ENCODE assay signal across 8 cellular contexts in genomic region chr11:62880231-62880802, GRCh38. TPM values are rescaled to one million over a fixed set of nuclear protein-coding genes. Genes with fewer than 3 reads are reported as not detected.
A peak's percentile ranks its signal among the peaks of the same experiment; 100 is the strongest.
DNase-seq lines count a peak whose midpoint lies in the region; ATAC-seq, FAIRE-seq and TF ChIP-seq lines count a peak whose summit lies in the region.

No MANE protein-coding gene starts in this region.

- H3K4me3 Mint-ChIP-seq in stimulated activated naive CD8-positive, alpha-beta T cell treated with anti-CD3 and anti-CD28 coated beads, Interleukin-15, amount 100 ng/mL, for 72 hours, result peak overlapping the region; percentile 94

- TF ChIP-seq RAD21 in HepG2 (CRISPR knock-in tag; IDR thresholded peaks at IDR 0.05), result no peak

- CTCF ChIA-PET in HepG2 (lab: Yijun Ruan, JAX; ENCODE audit: low intra/inter-chr PET ratio, low total read pairs), result no interaction called here

- WGBS in HepG2 (ENCODE audit: low lambda C conversion rate), result 6% methylated on average over 13 of the region's 16 CpGs

- peaks cover 0 to 28% (median 0%) of the 10 kb centered on the region in 3 donors for H3K36me3 ChIP-seq in Peyer's patch
- peaks cover 17 to 60% of the 10 kb centered on the region in 2 experiments for H3K36me3 ChIP-seq in HepG2 (replicated peaks in 1 of 2; ENCODE audit: control insufficient read depth in 1 of 2, insufficient read depth in 2 of 2, low read length in 2 of 2)

- no peaks in the 10 kb centered on the region for H3K27me3 Mint-ChIP-seq in stimulated activated naive CD8-positive, alpha-beta T cell treated with anti-CD3 and anti-CD28 coated beads, Interleukin-15, amount 100 ng/mL, for 72 hours

- no peak for TF ChIP-seq EP300 in HepG2 (IDR thresholded peaks at IDR 0.05; ENCODE audit: low read depth in 2 of 2, low read length in 2 of 2)
- TF ChIP-seq EP300 in HepG2 (CRISPR knock-in tag; IDR thresholded peaks at IDR 0.05; ENCODE audit: borderline replicate concordance), result no peak

- in situ Hi-C loops in HepG2 (cut with HindIII; ENCODE audit: extremely low pct_ligation_motif_present, low pct_unique_long_range_greater_than_20kb), result no loop called here

- BruUV-seq in HepG2 (replicated peaks; lab: Mats Ljungman, UMichigan), result no TSS peak

- H3K27me3 ChIP-seq in Peyer's patch, result no peaks in the 10 kb centered on the region
- no peaks in the 10 kb centered on the region; a peak in 1 of 5 replicates for H3K27me3 ChIP-seq in HepG2 (ENCODE audit: control insufficient read depth in 1 of 2, insufficient read depth in 2 of 2, low read length in 2 of 2)

- peaks cover 14% of the 10 kb centered on the region; the same call in 1 of the 2 replicates for H4K20me1 ChIP-seq in HepG2 (ENCODE audit: insufficient read depth, low read length)

- TF ChIP-seq CTCF in Peyer's patch (IDR thresholded peaks at IDR 0.05) (no peak), HepG2 (CRISPR knock-in tag; IDR thresholded peaks at IDR 0.05) (no peak)

- peak overlapping the region; percentile 100 for H3K27ac Mint-ChIP-seq in stimulated activated naive CD8-positive, alpha-beta T cell treated with anti-CD3 and anti-CD28 coated beads, Interleukin-15, amount 100 ng/mL, for 72 hours

- H3K4me3 ChIP-seq in Peyer's patch, result peak overlapping the region; percentile 80 to 97 (median 90)
- peak overlapping the region; percentile 92 to 99 (median 94) for H3K4me3 ChIP-seq in HepG2 (replicated peaks in 1 of 3; ENCODE audit: insufficient read depth in 1 of 3, low read depth in 2 of 3, low read length in 3 of 3)

- peaks cover 0 to 48% (median 15%) of the 10 kb centered on the region in 4 donors for H3K4me1 ChIP-seq in Peyer's patch
- peaks cover 56% of the 10 kb centered on the region for H3K4me1 ChIP-seq in HepG2 (ENCODE audit: insufficient read depth, low read length)

- POLR2A ChIA-PET in HepG2 (lab: Yijun Ruan, JAX), result interaction anchor here (1.1 to 5.8 kb wide), 9 partner anchors 10 to 887 kb away, joined by 4 to 90 read pairs (median 15); partner anchors contain the start of genes STX5, TEX54, WDR74 and ZBTB3

- H2AFZ ChIP-seq in HepG2 (ENCODE audit: low read length), result no peak overlapping the region

- H3K79me2 ChIP-seq in HepG2 (ENCODE audit: insufficient read depth, low read length), result peaks cover 64% of the 10 kb centered on the region

- peak; percentile 16 for ATAC-seq in HG02852 (IDR thresholded peaks at IDR 0.05; ENCODE audit: unreplicated experiment)
- ATAC-seq in HepG2, result peak; percentile 44
- ATAC-seq in stimulated activated naive CD8-positive, alpha-beta T cell treated with anti-CD3 and anti-CD28 coated beads, Interleukin-15, amount 100 ng/mL, for 72 hours, result peak; percentile 29
- ATAC-seq in HG03025 (IDR thresholded peaks at IDR 0.05; ENCODE audit: low FRiP score, unreplicated experiment), result no peak

- no peak for FAIRE-seq in HepG2 (lab: Jason Lieb, UNC)

- intact Hi-C loops in HepG2 (cut with micrococcal nuclease; ENCODE audit: unreplicated experiment), result loop anchor here (2.0 kb wide), 1 partner anchor 94 kb away; the partner anchor contains the start of gene TMEM179B

- peak overlapping the region; percentile 92 for H3K9ac ChIP-seq in HepG2 (ENCODE audit: insufficient read depth, low read depth, low read length)

- H3K9me3 ChIP-seq in Peyer's patch, result no peaks in the 10 kb centered on the region
- no peaks in the 10 kb centered on the region for H3K9me3 ChIP-seq in HepG2 (ENCODE audit: low read length)

- H3K27ac ChIP-seq in Peyer's patch (peak overlapping the region; percentile 97 to 99 (median 97)), caudate nucleus (ENCODE audit: low read depth, low read length) (peak overlapping the region; percentile 95), HepG2 (ENCODE audit: extremely low read length, insufficient read depth, low read length) (peak overlapping the region; percentile 93)

- no peak for TF ChIP-seq POLR2A in Peyer's patch (IDR thresholded peaks at IDR 0.05)
- no peak for TF ChIP-seq POLR2A in HepG2 (IDR thresholded peaks at IDR 0.05; ENCODE audit: insufficient read depth in 1 of 2, low read depth in 2 of 2, low read length in 2 of 2)

- H3K4me2 ChIP-seq in HepG2 (ENCODE audit: low read depth, low read length), result peak overlapping the region; percentile 81

- no peaks in the 10 kb centered on the region for H3K9me3 Mint-ChIP-seq in stimulated activated naive CD8-positive, alpha-beta T cell treated with anti-CD3 and anti-CD28 coated beads, Interleukin-15, amount 100 ng/mL, for 72 hours

- DNase-seq in activated T-cell treated with anti-CD3 and anti-CD28 coated beads for 48 hours (ENCODE audit: low read depth) (peak; percentile 51), activated T-cell treated with anti-CD3 and anti-CD28 coated beads for 4 hours (no peak), Peyer's patch (peak in 1 of 3 donors; percentile 37), caudate nucleus (lab: John Stamatoyannopoulos, UW) (peak in 8 of 61 donors; percentile 40 to 73 (median 52)), HepG2 (ENCODE audit: low spot score) (no peak)
- DNase-seq in stimulated activated naive CD8-positive, alpha-beta T cell treated with anti-CD3 and anti-CD28 coated beads, Interleukin-15, amount 100 ng/mL, for 72 hours, result peak in 1 of 2 donors; percentile 63

- H3K4me1 Mint-ChIP-seq in stimulated activated naive CD8-positive, alpha-beta T cell treated with anti-CD3 and anti-CD28 coated beads, Interleukin-15, amount 100 ng/mL, for 72 hours, result peaks cover 52% of the 10 kb centered on the region

RNA-seq across cellular contexts. Expression of gene SLC3A2, which starts 0.4 kb away (rescaled TPM):
- 100 to 1,000 TPM in 3 of 4 donors, 10 to 100 TPM in 1; 64.4 to 253 (median 207) TPM for total RNA-seq in Peyer's patch
- 94.8 and 213 TPM in 2 replicates for total RNA-seq in HepG2 (2016; rRNA removed; fragmentation: Illumina TruSeq; extraction: Trizol)
- total RNA-seq in HepG2 (2016; cell fraction: cytosol; rRNA removed; fragmentation: Illumina TruSeq; extraction: Trizol; ENCODE audit: low read depth), result 38.0 and 39.9 TPM in 2 replicates
- total RNA-seq in HepG2 (2016; cell fraction: insoluble cytoplasmic fraction; rRNA removed; fragmentation: Illumina TruSeq; extraction: Trizol), result 86.4 and 215 TPM in 2 replicates
- 38.3 and 41.7 TPM in 2 replicates for total RNA-seq in HepG2 (2016; cell fraction: membrane; rRNA removed; fragmentation: Illumina TruSeq; extraction: Trizol)
- total RNA-seq in HepG2 (2016; cell fraction: nucleus; rRNA removed; fragmentation: Illumina TruSeq; extraction: Trizol), result 205 and 227 TPM in 2 replicates
- 225 and 226 TPM in 2 replicates for polyA plus RNA-seq in HepG2 (2011; rRNA removed)
- 197 and 232 TPM in 2 replicates for polyA plus RNA-seq in HepG2 (2011; cell fraction: cytosol; rRNA removed)
- 387 TPM in 2 replicates for polyA plus RNA-seq in HepG2 (2011; cell fraction: nucleus; rRNA removed)
- 155 and 209 TPM in 2 replicates for polyA plus RNA-seq in HepG2 (2012)
- polyA plus RNA-seq in HepG2 (2016; cell fraction: cytosol; fragmentation: Illumina TruSeq; extraction: Trizol; ENCODE audit: low read depth), result 14.6 and 16.2 TPM in 2 replicates
- 86.8 and 89.1 TPM in 2 replicates for polyA plus RNA-seq in HepG2 (2016; cell fraction: insoluble cytoplasmic fraction; fragmentation: Illumina TruSeq; extraction: Trizol; ENCODE audit: low read depth)
- polyA plus RNA-seq in HepG2 (2016; cell fraction: membrane; fragmentation: Illumina TruSeq; extraction: Trizol; ENCODE audit: low read depth), result 14.4 and 19.1 TPM in 2 replicates
- 322 and 351 TPM in 2 replicates for polyA plus RNA-seq in HepG2 (2016; cell fraction: nucleus; fragmentation: Illumina TruSeq; extraction: Trizol; ENCODE audit: insufficient read depth, low read depth)
- polyA minus RNA-seq in HepG2 (2011; rRNA and poly(A)+ RNA removed; ENCODE audit: low replicate concordance), result 232 and 734 TPM in 2 replicates
- polyA minus RNA-seq in HepG2 (2011; cell fraction: cytosol; rRNA and poly(A)+ RNA removed), result 189 and 204 TPM in 2 replicates
- 166 and 194 TPM in 2 replicates for polyA minus RNA-seq in HepG2 (2011; cell fraction: nucleus; rRNA and poly(A)+ RNA removed)

RNA-seq across cellular contexts. Expression of gene CHRM1, which starts 40.8 kb away (rescaled TPM):
- total RNA-seq in Peyer's patch (under 1 TPM in 2 of 4 donors, not detected in 2; 0.54 to 0.76 TPM), HepG2 (2016; rRNA removed; fragmentation: Illumina TruSeq; extraction: Trizol) (not detected in 2 replicates)
- total RNA-seq in HepG2 (2016; cell fraction: cytosol; rRNA removed; fragmentation: Illumina TruSeq; extraction: Trizol; ENCODE audit: low read depth), result not detected in 2 replicates
- total RNA-seq in HepG2 (2016; cell fraction: insoluble cytoplasmic fraction; rRNA removed; fragmentation: Illumina TruSeq; extraction: Trizol), result not detected in 2 replicates
- total RNA-seq in HepG2 (2016; cell fraction: membrane; rRNA removed; fragmentation: Illumina TruSeq; extraction: Trizol), result not detected in 2 replicates
- total RNA-seq in HepG2 (2016; cell fraction: nucleus; rRNA removed; fragmentation: Illumina TruSeq; extraction: Trizol), result not detected in 2 replicates
- polyA plus RNA-seq in HepG2 (2011; rRNA removed), result not detected in 2 replicates
- polyA plus RNA-seq in HepG2 (2011; cell fraction: cytosol; rRNA removed), result not detected in 2 replicates
- polyA plus RNA-seq in HepG2 (2011; cell fraction: nucleus; rRNA removed), result not detected in 2 replicates
- polyA plus RNA-seq in HepG2 (2012), result not detected in 2 replicates
- polyA plus RNA-seq in HepG2 (2016; cell fraction: cytosol; fragmentation: Illumina TruSeq; extraction: Trizol; ENCODE audit: low read depth), result not detected in 2 replicates
- not detected in 2 replicates for polyA plus RNA-seq in HepG2 (2016; cell fraction: insoluble cytoplasmic fraction; fragmentation: Illumina TruSeq; extraction: Trizol; ENCODE audit: low read depth)
- polyA plus RNA-seq in HepG2 (2016; cell fraction: membrane; fragmentation: Illumina TruSeq; extraction: Trizol; ENCODE audit: low read depth), result not detected in 2 replicates
- not detected in 2 replicates for polyA plus RNA-seq in HepG2 (2016; cell fraction: nucleus; fragmentation: Illumina TruSeq; extraction: Trizol; ENCODE audit: insufficient read depth, low read depth)
- polyA minus RNA-seq in HepG2 (2011; rRNA and poly(A)+ RNA removed; ENCODE audit: low replicate concordance), result 0.21 TPM in 1 of 2 replicates, not detected in the other
- not detected in 2 replicates for polyA minus RNA-seq in HepG2 (2011; cell fraction: cytosol; rRNA and poly(A)+ RNA removed)
- not detected in 2 replicates for polyA minus RNA-seq in HepG2 (2011; cell fraction: nucleus; rRNA and poly(A)+ RNA removed)

RNA-seq across cellular contexts. Expression of gene WDR74, which starts 40.9 kb away (rescaled TPM):
- 10 to 100 TPM; 17.7 to 78.4 (median 28.6) TPM for total RNA-seq in Peyer's patch
- total RNA-seq in HepG2 (2016; rRNA removed; fragmentation: Illumina TruSeq; extraction: Trizol), result 68.4 and 83.3 TPM in 2 replicates
- 73.1 and 74.3 TPM in 2 replicates for total RNA-seq in HepG2 (2016; cell fraction: cytosol; rRNA removed; fragmentation: Illumina TruSeq; extraction: Trizol; ENCODE audit: low read depth)
- total RNA-seq in HepG2 (2016; cell fraction: insoluble cytoplasmic fraction; rRNA removed; fragmentation: Illumina TruSeq; extraction: Trizol), result 64.4 and 81.2 TPM in 2 replicates
- total RNA-seq in HepG2 (2016; cell fraction: membrane; rRNA removed; fragmentation: Illumina TruSeq; extraction: Trizol), result 35.8 and 38.0 TPM in 2 replicates
- 65.9 and 69.3 TPM in 2 replicates for total RNA-seq in HepG2 (2016; cell fraction: nucleus; rRNA removed; fragmentation: Illumina TruSeq; extraction: Trizol)
- 77.0 and 84.6 TPM in 2 replicates for polyA plus RNA-seq in HepG2 (2011; rRNA removed)
- 65.2 and 92.4 TPM in 2 replicates for polyA plus RNA-seq in HepG2 (2011; cell fraction: cytosol; rRNA removed)
- polyA plus RNA-seq in HepG2 (2011; cell fraction: nucleus; rRNA removed), result 200 and 217 TPM in 2 replicates
- polyA plus RNA-seq in HepG2 (2012), result 46.6 and 65.2 TPM in 2 replicates
- 14.6 and 16.3 TPM in 2 replicates for polyA plus RNA-seq in HepG2 (2016; cell fraction: cytosol; fragmentation: Illumina TruSeq; extraction: Trizol; ENCODE audit: low read depth)
- 58.9 and 67.1 TPM in 2 replicates for polyA plus RNA-seq in HepG2 (2016; cell fraction: insoluble cytoplasmic fraction; fragmentation: Illumina TruSeq; extraction: Trizol; ENCODE audit: low read depth)
- polyA plus RNA-seq in HepG2 (2016; cell fraction: membrane; fragmentation: Illumina TruSeq; extraction: Trizol; ENCODE audit: low read depth), result 19.3 and 20.8 TPM in 2 replicates
- 134 and 146 TPM in 2 replicates for polyA plus RNA-seq in HepG2 (2016; cell fraction: nucleus; fragmentation: Illumina TruSeq; extraction: Trizol; ENCODE audit: insufficient read depth, low read depth)
- 110 and 251 TPM in 2 replicates for polyA minus RNA-seq in HepG2 (2011; rRNA and poly(A)+ RNA removed; ENCODE audit: low replicate concordance)
- 31.0 and 38.8 TPM in 2 replicates for polyA minus RNA-seq in HepG2 (2011; cell fraction: cytosol; rRNA and poly(A)+ RNA removed)
- 217 and 271 TPM in 2 replicates for polyA minus RNA-seq in HepG2 (2011; cell fraction: nucleus; rRNA and poly(A)+ RNA removed)

RNA-seq across cellular contexts. Expression of gene TEX54, which starts 47.7 kb away (rescaled TPM):
- total RNA-seq in Peyer's patch, result not detected
- total RNA-seq in HepG2 (2016; rRNA removed; fragmentation: Illumina TruSeq; extraction: Trizol), result not detected in 2 replicates
- total RNA-seq in HepG2 (2016; cell fraction: cytosol; rRNA removed; fragmentation: Illumina TruSeq; extraction: Trizol; ENCODE audit: low read depth), result not detected in 2 replicates
- not detected in 2 replicates for total RNA-seq in HepG2 (2016; cell fraction: insoluble cytoplasmic fraction; rRNA removed; fragmentation: Illumina TruSeq; extraction: Trizol)
- not detected in 2 replicates for total RNA-seq in HepG2 (2016; cell fraction: membrane; rRNA removed; fragmentation: Illumina TruSeq; extraction: Trizol)
- total RNA-seq in HepG2 (2016; cell fraction: nucleus; rRNA removed; fragmentation: Illumina TruSeq; extraction: Trizol), result not detected in 2 replicates
- not detected in 2 replicates for polyA plus RNA-seq in HepG2 (2011; rRNA removed)
- polyA plus RNA-seq in HepG2 (2011; cell fraction: cytosol; rRNA removed), result not detected in 2 replicates
- polyA plus RNA-seq in HepG2 (2011; cell fraction: nucleus; rRNA removed), result not detected in 2 replicates
- polyA plus RNA-seq in HepG2 (2012), result 0.55 TPM in 1 of 2 replicates, not detected in the other
- not detected in 2 replicates for polyA plus RNA-seq in HepG2 (2016; cell fraction: cytosol; fragmentation: Illumina TruSeq; extraction: Trizol; ENCODE audit: low read depth)
- not detected in 2 replicates for polyA plus RNA-seq in HepG2 (2016; cell fraction: insoluble cytoplasmic fraction; fragmentation: Illumina TruSeq; extraction: Trizol; ENCODE audit: low read depth)
- not detected in 2 replicates for polyA plus RNA-seq in HepG2 (2016; cell fraction: membrane; fragmentation: Illumina TruSeq; extraction: Trizol; ENCODE audit: low read depth)
- not detected in 2 replicates for polyA plus RNA-seq in HepG2 (2016; cell fraction: nucleus; fragmentation: Illumina TruSeq; extraction: Trizol; ENCODE audit: insufficient read depth, low read depth)
- not detected in 2 replicates for polyA minus RNA-seq in HepG2 (2011; rRNA and poly(A)+ RNA removed; ENCODE audit: low replicate concordance)
- not detected in 2 replicates for polyA minus RNA-seq in HepG2 (2011; cell fraction: cytosol; rRNA and poly(A)+ RNA removed)
- not detected in 2 replicates for polyA minus RNA-seq in HepG2 (2011; cell fraction: nucleus; rRNA and poly(A)+ RNA removed)

RNA-seq across cellular contexts. Expression of gene STX5, which starts 48.5 kb away (rescaled TPM):
- total RNA-seq in Peyer's patch (10 to 100 TPM; 27.1 to 56.1 (median 38.4) TPM), HepG2 (2016; rRNA removed; fragmentation: Illumina TruSeq; extraction: Trizol) (26.9 and 29.2 TPM in 2 replicates)
- 11.5 and 13.1 TPM in 2 replicates for total RNA-seq in HepG2 (2016; cell fraction: cytosol; rRNA removed; fragmentation: Illumina TruSeq; extraction: Trizol; ENCODE audit: low read depth)
- total RNA-seq in HepG2 (2016; cell fraction: insoluble cytoplasmic fraction; rRNA removed; fragmentation: Illumina TruSeq; extraction: Trizol), result 28.7 and 31.4 TPM in 2 replicates
- 21.4 and 25.5 TPM in 2 replicates for total RNA-seq in HepG2 (2016; cell fraction: membrane; rRNA removed; fragmentation: Illumina TruSeq; extraction: Trizol)
- total RNA-seq in HepG2 (2016; cell fraction: nucleus; rRNA removed; fragmentation: Illumina TruSeq; extraction: Trizol), result 19.8 and 21.0 TPM in 2 replicates
- polyA plus RNA-seq in HepG2 (2011; rRNA removed), result 30.0 and 36.6 TPM in 2 replicates
- polyA plus RNA-seq in HepG2 (2011; cell fraction: cytosol; rRNA removed), result 40.4 and 44.3 TPM in 2 replicates
- 58.1 and 64.7 TPM in 2 replicates for polyA plus RNA-seq in HepG2 (2011; cell fraction: nucleus; rRNA removed)
- 34.4 and 38.4 TPM in 2 replicates for polyA plus RNA-seq in HepG2 (2012)
- polyA plus RNA-seq in HepG2 (2016; cell fraction: cytosol; fragmentation: Illumina TruSeq; extraction: Trizol; ENCODE audit: low read depth), result 16.7 and 21.3 TPM in 2 replicates
- polyA plus RNA-seq in HepG2 (2016; cell fraction: insoluble cytoplasmic fraction; fragmentation: Illumina TruSeq; extraction: Trizol; ENCODE audit: low read depth), result 46.7 and 47.9 TPM in 2 replicates
- polyA plus RNA-seq in HepG2 (2016; cell fraction: membrane; fragmentation: Illumina TruSeq; extraction: Trizol; ENCODE audit: low read depth), result 24.0 and 30.0 TPM in 2 replicates
- polyA plus RNA-seq in HepG2 (2016; cell fraction: nucleus; fragmentation: Illumina TruSeq; extraction: Trizol; ENCODE audit: insufficient read depth, low read depth), result 28.2 and 33.5 TPM in 2 replicates
- 75.1 and 110 TPM in 2 replicates for polyA minus RNA-seq in HepG2 (2011; rRNA and poly(A)+ RNA removed; ENCODE audit: low replicate concordance)
- 15.7 and 21.4 TPM in 2 replicates for polyA minus RNA-seq in HepG2 (2011; cell fraction: cytosol; rRNA and poly(A)+ RNA removed)
- 39.8 and 49.6 TPM in 2 replicates for polyA minus RNA-seq in HepG2 (2011; cell fraction: nucleus; rRNA and poly(A)+ RNA removed)
